Comparison of ENCODE assay signal across 1 cellular context in the genomic region with DNA sequence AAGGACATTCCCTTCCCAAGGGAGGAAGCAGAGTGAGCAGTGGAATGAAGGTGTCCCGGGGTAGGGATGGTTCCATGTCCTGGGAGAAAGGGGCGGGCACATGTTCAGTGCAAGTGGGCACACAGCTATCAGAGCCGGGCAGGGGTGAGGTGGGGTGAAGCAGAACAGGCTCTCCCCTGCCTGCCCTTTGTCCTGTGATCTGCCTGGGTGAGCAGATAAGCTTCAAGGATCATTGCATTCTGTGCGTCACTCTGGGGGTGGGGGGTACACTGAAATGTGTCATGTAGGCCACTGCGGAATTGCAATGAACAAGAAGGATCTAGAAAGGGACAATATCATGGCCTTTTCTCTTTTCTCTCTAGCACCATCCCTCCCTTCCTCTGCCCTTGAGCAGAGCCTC.
A peak's percentile ranks its signal among the peaks of the same experiment; 100 is the strongest.
TF ChIP-seq lines count a peak whose summit lies in the region.

No MANE protein-coding gene starts in this region.

TF ChIP-seq in K562, 482 proteins besides CTCF, POLR2A, EP300 and RAD21 (continued from another document and continues in another):
- TF ChIP-seq, protein P1, sequence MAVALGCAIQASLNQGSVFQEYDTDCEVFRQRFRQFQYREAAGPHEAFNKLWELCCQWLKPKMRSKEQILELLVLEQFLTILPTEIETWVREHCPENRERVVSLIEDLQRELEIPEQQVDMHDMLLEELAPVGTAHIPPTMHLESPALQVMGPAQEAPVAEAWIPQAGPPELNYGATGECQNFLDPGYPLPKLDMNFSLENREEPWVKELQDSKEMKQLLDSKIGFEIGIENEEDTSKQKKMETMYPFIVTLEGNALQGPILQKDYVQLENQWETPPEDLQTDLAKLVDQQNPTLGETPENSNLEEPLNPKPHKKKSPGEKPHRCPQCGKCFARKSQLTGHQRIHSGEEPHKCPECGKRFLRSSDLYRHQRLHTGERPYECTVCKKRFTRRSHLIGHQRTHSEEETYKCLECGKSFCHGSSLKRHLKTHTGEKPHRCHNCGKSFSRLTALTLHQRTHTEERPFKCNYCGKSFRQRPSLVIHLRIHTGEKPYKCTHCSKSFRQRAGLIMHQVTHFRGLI (CRISPR knock-in tag; IDR thresholded peaks at IDR 0.05) = no peak
- TF ChIP-seq ZNF717 (CRISPR knock-in tag; IDR thresholded peaks at IDR 0.05) (no peak), EHMT2 (IDR thresholded peaks at IDR 0.05) (no peak), NCOA6 (IDR thresholded peaks at IDR 0.05) (no peak), ZNF121 (CRISPR knock-in tag; conservative IDR thresholded peaks at IDR 0.05) (no peak), TAF15 (IDR thresholded peaks at IDR 0.05; ENCODE audit: low read depth, low read length) (no peak), ZKSCAN3 (CRISPR knock-in tag; IDR thresholded peaks at IDR 0.05) (no peak), ZNF134 (CRISPR knock-in tag; conservative IDR thresholded peaks at IDR 0.05) (no peak), ZNF143 (CRISPR knock-in tag; IDR thresholded peaks at IDR 0.05) (no peak), GABPA (tag; conservative IDR thresholded peaks at IDR 0.05; ENCODE audit: low read depth) (no peak), ZNF551 (CRISPR knock-in tag; IDR thresholded peaks at IDR 0.05) (no peak), ELF4 (CRISPR knock-in tag; IDR thresholded peaks at IDR 0.05) (0 out of 2 replicates have a peak, but pooled peaks have one; percentile 73), ZNF253 (CRISPR knock-in tag; conservative IDR thresholded peaks at IDR 0.05) (no peak), STAT5B (CRISPR knock-in tag; IDR thresholded peaks at IDR 0.05) (no peak), MTF1 (CRISPR knock-in tag; IDR thresholded peaks at IDR 0.05; ENCODE audit: borderline replicate concordance) (no peak), ZNF324 (CRISPR knock-in tag; IDR thresholded peaks at IDR 0.05) (0 out of 2 replicates have a peak, but pooled peaks have one; percentile 28), SAFB (IDR thresholded peaks at IDR 0.05; ENCODE audit: borderline replicate concordance, low read depth, low read length) (no peak), FIP1L1 (IDR thresholded peaks at IDR 0.05; ENCODE audit: low read depth, low read length, poor library complexity, severe bottlenecking) (no peak), DPF2 (IDR thresholded peaks at IDR 0.05) (peak; percentile 86), KDM1A (IDR thresholded peaks at IDR 0.05) (peak; percentile 84 to 86; a peak in 3 of 4 replicates), LCOR (CRISPR knock-in tag; IDR thresholded peaks at IDR 0.05) (no peak), CEBPG (CRISPR knock-in tag; IDR thresholded peaks at IDR 0.05) (no peak), CEBPG (tag; conservative IDR thresholded peaks at IDR 0.05 in 1 of 2, IDR thresholded peaks at IDR 0.05 in 1 of 2) (no peak), BMI1 (IDR thresholded peaks at IDR 0.05; ENCODE audit: low read length) (no peak), KDM4B (IDR thresholded peaks at IDR 0.05; ENCODE audit: borderline replicate concordance in 2 of 2, low read depth in 1 of 2) (no peak), EP400 (IDR thresholded peaks at IDR 0.05) (no peak)
- TF ChIP-seq, protein P2, sequence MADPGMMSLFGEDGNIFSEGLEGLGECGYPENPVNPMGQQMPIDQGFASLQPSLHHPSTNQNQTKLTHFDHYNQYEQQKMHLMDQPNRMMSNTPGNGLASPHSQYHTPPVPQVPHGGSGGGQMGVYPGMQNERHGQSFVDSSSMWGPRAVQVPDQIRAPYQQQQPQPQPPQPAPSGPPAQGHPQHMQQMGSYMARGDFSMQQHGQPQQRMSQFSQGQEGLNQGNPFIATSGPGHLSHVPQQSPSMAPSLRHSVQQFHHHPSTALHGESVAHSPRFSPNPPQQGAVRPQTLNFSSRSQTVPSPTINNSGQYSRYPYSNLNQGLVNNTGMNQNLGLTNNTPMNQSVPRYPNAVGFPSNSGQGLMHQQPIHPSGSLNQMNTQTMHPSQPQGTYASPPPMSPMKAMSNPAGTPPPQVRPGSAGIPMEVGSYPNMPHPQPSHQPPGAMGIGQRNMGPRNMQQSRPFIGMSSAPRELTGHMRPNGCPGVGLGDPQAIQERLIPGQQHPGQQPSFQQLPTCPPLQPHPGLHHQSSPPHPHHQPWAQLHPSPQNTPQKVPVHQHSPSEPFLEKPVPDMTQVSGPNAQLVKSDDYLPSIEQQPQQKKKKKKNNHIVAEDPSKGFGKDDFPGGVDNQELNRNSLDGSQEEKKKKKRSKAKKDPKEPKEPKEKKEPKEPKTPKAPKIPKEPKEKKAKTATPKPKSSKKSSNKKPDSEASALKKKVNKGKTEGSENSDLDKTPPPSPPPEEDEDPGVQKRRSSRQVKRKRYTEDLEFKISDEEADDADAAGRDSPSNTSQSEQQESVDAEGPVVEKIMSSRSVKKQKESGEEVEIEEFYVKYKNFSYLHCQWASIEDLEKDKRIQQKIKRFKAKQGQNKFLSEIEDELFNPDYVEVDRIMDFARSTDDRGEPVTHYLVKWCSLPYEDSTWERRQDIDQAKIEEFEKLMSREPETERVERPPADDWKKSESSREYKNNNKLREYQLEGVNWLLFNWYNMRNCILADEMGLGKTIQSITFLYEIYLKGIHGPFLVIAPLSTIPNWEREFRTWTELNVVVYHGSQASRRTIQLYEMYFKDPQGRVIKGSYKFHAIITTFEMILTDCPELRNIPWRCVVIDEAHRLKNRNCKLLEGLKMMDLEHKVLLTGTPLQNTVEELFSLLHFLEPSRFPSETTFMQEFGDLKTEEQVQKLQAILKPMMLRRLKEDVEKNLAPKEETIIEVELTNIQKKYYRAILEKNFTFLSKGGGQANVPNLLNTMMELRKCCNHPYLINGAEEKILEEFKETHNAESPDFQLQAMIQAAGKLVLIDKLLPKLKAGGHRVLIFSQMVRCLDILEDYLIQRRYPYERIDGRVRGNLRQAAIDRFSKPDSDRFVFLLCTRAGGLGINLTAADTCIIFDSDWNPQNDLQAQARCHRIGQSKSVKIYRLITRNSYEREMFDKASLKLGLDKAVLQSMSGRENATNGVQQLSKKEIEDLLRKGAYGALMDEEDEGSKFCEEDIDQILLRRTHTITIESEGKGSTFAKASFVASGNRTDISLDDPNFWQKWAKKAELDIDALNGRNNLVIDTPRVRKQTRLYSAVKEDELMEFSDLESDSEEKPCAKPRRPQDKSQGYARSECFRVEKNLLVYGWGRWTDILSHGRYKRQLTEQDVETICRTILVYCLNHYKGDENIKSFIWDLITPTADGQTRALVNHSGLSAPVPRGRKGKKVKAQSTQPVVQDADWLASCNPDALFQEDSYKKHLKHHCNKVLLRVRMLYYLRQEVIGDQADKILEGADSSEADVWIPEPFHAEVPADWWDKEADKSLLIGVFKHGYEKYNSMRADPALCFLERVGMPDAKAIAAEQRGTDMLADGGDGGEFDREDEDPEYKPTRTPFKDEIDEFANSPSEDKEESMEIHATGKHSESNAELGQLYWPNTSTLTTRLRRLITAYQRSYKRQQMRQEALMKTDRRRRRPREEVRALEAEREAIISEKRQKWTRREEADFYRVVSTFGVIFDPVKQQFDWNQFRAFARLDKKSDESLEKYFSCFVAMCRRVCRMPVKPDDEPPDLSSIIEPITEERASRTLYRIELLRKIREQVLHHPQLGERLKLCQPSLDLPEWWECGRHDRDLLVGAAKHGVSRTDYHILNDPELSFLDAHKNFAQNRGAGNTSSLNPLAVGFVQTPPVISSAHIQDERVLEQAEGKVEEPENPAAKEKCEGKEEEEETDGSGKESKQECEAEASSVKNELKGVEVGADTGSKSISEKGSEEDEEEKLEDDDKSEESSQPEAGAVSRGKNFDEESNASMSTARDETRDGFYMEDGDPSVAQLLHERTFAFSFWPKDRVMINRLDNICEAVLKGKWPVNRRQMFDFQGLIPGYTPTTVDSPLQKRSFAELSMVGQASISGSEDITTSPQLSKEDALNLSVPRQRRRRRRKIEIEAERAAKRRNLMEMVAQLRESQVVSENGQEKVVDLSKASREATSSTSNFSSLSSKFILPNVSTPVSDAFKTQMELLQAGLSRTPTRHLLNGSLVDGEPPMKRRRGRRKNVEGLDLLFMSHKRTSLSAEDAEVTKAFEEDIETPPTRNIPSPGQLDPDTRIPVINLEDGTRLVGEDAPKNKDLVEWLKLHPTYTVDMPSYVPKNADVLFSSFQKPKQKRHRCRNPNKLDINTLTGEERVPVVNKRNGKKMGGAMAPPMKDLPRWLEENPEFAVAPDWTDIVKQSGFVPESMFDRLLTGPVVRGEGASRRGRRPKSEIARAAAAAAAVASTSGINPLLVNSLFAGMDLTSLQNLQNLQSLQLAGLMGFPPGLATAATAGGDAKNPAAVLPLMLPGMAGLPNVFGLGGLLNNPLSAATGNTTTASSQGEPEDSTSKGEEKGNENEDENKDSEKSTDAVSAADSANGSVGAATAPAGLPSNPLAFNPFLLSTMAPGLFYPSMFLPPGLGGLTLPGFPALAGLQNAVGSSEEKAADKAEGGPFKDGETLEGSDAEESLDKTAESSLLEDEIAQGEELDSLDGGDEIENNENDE (IDR thresholded peaks at IDR 0.05; ENCODE audit: low read depth, low read length) = no peak
- TF ChIP-seq, protein P3, sequence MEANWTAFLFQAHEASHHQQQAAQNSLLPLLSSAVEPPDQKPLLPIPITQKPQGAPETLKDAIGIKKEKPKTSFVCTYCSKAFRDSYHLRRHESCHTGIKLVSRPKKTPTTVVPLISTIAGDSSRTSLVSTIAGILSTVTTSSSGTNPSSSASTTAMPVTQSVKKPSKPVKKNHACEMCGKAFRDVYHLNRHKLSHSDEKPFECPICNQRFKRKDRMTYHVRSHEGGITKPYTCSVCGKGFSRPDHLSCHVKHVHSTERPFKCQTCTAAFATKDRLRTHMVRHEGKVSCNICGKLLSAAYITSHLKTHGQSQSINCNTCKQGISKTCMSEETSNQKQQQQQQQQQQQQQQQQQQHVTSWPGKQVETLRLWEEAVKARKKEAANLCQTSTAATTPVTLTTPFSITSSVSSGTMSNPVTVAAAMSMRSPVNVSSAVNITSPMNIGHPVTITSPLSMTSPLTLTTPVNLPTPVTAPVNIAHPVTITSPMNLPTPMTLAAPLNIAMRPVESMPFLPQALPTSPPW (CRISPR knock-in tag; IDR thresholded peaks at IDR 0.05) = peak; percentile 86
- TF ChIP-seq, protein P4, sequence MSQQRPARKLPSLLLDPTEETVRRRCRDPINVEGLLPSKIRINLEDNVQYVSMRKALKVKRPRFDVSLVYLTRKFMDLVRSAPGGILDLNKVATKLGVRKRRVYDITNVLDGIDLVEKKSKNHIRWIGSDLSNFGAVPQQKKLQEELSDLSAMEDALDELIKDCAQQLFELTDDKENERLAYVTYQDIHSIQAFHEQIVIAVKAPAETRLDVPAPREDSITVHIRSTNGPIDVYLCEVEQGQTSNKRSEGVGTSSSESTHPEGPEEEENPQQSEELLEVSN (IDR thresholded peaks at IDR 0.05; ENCODE audit: borderline replicate concordance in 1 of 2, extremely low read depth in 1 of 2, insufficient read depth in 1 of 2, insufficient read length in 1 of 2, low read depth in 1 of 2, low read length in 1 of 2, poor library complexity in 1 of 2, severe bottlenecking in 1 of 2) = no peak
- TF ChIP-seq, protein P5, sequence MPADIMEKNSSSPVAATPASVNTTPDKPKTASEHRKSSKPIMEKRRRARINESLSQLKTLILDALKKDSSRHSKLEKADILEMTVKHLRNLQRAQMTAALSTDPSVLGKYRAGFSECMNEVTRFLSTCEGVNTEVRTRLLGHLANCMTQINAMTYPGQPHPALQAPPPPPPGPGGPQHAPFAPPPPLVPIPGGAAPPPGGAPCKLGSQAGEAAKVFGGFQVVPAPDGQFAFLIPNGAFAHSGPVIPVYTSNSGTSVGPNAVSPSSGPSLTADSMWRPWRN (IDR thresholded peaks at IDR 0.05; ENCODE audit: low read depth) = no peak
- TF ChIP-seq, protein P6, sequence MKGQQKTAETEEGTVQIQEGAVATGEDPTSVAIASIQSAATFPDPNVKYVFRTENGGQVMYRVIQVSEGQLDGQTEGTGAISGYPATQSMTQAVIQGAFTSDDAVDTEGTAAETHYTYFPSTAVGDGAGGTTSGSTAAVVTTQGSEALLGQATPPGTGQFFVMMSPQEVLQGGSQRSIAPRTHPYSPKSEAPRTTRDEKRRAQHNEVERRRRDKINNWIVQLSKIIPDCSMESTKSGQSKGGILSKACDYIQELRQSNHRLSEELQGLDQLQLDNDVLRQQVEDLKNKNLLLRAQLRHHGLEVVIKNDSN (CRISPR knock-in tag; IDR thresholded peaks at IDR 0.05) = no peak
- TF ChIP-seq, protein P7, sequence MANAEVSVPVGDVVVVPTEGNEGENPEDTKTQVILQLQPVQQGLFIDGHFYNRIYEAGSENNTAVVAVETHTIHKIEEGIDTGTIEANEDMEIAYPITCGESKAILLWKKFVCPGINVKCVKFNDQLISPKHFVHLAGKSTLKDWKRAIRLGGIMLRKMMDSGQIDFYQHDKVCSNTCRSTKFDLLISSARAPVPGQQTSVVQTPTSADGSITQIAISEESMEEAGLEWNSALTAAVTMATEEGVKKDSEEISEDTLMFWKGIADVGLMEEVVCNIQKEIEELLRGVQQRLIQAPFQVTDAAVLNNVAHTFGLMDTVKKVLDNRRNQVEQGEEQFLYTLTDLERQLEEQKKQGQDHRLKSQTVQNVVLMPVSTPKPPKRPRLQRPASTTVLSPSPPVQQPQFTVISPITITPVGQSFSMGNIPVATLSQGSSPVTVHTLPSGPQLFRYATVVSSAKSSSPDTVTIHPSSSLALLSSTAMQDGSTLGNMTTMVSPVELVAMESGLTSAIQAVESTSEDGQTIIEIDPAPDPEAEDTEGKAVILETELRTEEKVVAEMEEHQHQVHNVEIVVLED (CRISPR knock-in tag; IDR thresholded peaks at IDR 0.05) = no peak
- TF ChIP-seq, protein P8, sequence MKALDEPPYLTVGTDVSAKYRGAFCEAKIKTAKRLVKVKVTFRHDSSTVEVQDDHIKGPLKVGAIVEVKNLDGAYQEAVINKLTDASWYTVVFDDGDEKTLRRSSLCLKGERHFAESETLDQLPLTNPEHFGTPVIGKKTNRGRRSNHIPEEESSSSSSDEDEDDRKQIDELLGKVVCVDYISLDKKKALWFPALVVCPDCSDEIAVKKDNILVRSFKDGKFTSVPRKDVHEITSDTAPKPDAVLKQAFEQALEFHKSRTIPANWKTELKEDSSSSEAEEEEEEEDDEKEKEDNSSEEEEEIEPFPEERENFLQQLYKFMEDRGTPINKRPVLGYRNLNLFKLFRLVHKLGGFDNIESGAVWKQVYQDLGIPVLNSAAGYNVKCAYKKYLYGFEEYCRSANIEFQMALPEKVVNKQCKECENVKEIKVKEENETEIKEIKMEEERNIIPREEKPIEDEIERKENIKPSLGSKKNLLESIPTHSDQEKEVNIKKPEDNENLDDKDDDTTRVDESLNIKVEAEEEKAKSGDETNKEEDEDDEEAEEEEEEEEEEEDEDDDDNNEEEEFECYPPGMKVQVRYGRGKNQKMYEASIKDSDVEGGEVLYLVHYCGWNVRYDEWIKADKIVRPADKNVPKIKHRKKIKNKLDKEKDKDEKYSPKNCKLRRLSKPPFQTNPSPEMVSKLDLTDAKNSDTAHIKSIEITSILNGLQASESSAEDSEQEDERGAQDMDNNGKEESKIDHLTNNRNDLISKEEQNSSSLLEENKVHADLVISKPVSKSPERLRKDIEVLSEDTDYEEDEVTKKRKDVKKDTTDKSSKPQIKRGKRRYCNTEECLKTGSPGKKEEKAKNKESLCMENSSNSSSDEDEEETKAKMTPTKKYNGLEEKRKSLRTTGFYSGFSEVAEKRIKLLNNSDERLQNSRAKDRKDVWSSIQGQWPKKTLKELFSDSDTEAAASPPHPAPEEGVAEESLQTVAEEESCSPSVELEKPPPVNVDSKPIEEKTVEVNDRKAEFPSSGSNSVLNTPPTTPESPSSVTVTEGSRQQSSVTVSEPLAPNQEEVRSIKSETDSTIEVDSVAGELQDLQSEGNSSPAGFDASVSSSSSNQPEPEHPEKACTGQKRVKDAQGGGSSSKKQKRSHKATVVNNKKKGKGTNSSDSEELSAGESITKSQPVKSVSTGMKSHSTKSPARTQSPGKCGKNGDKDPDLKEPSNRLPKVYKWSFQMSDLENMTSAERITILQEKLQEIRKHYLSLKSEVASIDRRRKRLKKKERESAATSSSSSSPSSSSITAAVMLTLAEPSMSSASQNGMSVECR (CRISPR knock-in tag; IDR thresholded peaks at IDR 0.05) = no peak
